ENCODE assay signal across 16 cellular contexts in the genomic region with DNA sequence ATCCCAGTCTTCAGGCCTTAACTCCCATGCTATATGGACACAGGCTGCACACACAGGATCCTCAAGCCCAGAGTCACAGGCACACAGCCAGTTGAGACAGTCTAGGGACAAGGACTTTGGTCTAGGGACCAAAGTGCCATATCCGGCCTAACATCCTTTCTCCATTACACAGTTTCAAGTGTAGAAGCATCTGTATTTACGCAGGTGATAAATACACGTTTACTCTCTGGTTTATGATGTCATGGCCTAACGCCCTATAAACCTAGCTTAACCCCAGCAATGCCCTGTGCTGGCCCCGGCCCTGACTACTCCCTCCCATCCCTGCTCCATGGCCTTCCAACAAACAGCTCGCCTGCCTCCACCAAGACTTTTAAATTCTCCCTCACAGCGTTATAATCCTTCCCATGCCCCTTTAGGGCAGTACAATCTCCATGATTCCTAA. TPM values are rescaled to one million over a fixed set of nuclear protein-coding genes. Genes with fewer than 3 reads are reported as not detected.
DNase-seq lines count a peak whose midpoint lies in the region; ATAC-seq, FAIRE-seq and TF ChIP-seq lines count a peak whose summit lies in the region.
"Had no signal": no experiment of that assay in that cellular context is flagged by ENCODE, and none has a peak within 500 bp of the region (broad histone marks: within the 10 kb centered on the region; RNA-seq: fewer than 3 reads in every experiment).

No MANE protein-coding gene starts in this region.

- no peaks in the 10 kb centered on the region for H3K9me3 Mint-ChIP-seq in type B pancreatic cell
- H3K9me3 Mint-ChIP-seq: activated T-helper 1 cell treated with anti-CD3 and anti-CD28 coated beads, Interleukin-12 subunit alpha, Interleukin-12 subunit beta, Interleukin-2, Interleukin-4 antibody, amounts not matched to agents 30 ng/mL and 10 ng/mL and 1 ng/mL, durations not matched to agents 14 hours and 24 hours and 36 hours; stimulated activated naive CD8-positive, alpha-beta T cell treated with anti-CD3 and anti-CD28 coated beads, Interleukin-15, amount 100 ng/mL, for 72 hours had no signal

- no peak for TF ChIP-seq POLR2A in GM12878 (IDR thresholded peaks at IDR 0.05; ENCODE audit: low read depth, low read length)

- H3K4me1 Mint-ChIP-seq in type B pancreatic cell (ENCODE audit: unreplicated experiment): peaks cover 52% of the 10 kb centered on the region

- RAD21 ChIA-PET in GM12878 (lab: Charles Lee; ENCODE audit: unreplicated experiment): interaction anchor here (0.7 to 5.2 kb wide), 13 partner anchors 9 to 79 kb away, joined by 3 to 86 read pairs (median 5); partner anchors contain the start of genes CUEDC1 and SRSF1

- no peaks in the 10 kb centered on the region for H3K36me3 ChIP-seq in GM12878 (ENCODE audit: control insufficient read depth in 2 of 2, insufficient read depth in 2 of 2, low read length in 1 of 2)
- H3K36me3 ChIP-seq in mesodermal cell (ENCODE audit: control insufficient read depth, insufficient read depth, low read length): no peaks in the 10 kb centered on the region

- CTCF ChIA-PET in GM12878 (lab: Yijun Ruan, JAX): interaction anchor here (0.7 to 9.5 kb wide), 11 partner anchors 10 to 63 kb away, joined by 3 to 77 read pairs (median 5); partner anchors contain the start of gene CUEDC1

- H3K4me1 ChIP-seq in GM12878 (ENCODE audit: control insufficient read depth, insufficient read depth, low read length): peaks cover 43% of the 10 kb centered on the region
- peaks cover 72% of the 10 kb centered on the region for H3K4me1 ChIP-seq in mesodermal cell (ENCODE audit: control insufficient read depth, insufficient read depth, low read length, poor library complexity, severe bottlenecking)

- no peak for TF ChIP-seq RAD21 in GM12878 (IDR thresholded peaks at IDR 0.05; ENCODE audit: insufficient read depth, low read depth, low read length)

- peak; percentile 30 for DNase-seq in NCI-H2196 (lab: John Stamatoyannopoulos, UW; ENCODE audit: unreplicated experiment)
- no peak for DNase-seq in NCI-H2196 treated with DMSO at 0.1 percent for 48 hours (lab: John Stamatoyannopoulos, UW; ENCODE audit: unreplicated experiment)
- DNase-seq in GM12878 (ENCODE audit: low read depth, low spot score): no peak
- DNase-seq in type B pancreatic cell (ENCODE audit: extremely low spot score, unreplicated experiment): no peak
- DNase-seq in activated CD4-positive, CD25-positive, alpha-beta regulatory T cell treated with anti-CD3 and anti-CD28 coated beads, Interleukin-2, amount 50 U/mL, for 72 hours: no peak
- DNase-seq: activated CD4-positive, alpha-beta T cell treated with anti-CD3 and anti-CD28 coated beads for 36 hours; NCI-H524; SK-N-SH; stimulated activated CD4-positive, alpha-beta T cell treated with anti-CD3 and anti-CD28 coated beads, Interleukin-2, amount 100 ng/mL, for 48 hours; stimulated activated naive CD8-positive, alpha-beta T cell treated with anti-CD3 and anti-CD28 coated beads, Interleukin-15, amount 100 ng/mL, for 72 hours had no signal

- no peak for TF ChIP-seq CTCF in GM12878 (IDR thresholded peaks at IDR 0.05 in 2 of 3, conservative IDR thresholded peaks at IDR 0.05 in 1 of 3; ENCODE audit: control insufficient read depth in 2 of 3, extremely low read depth in 1 of 3, insufficient read depth in 1 of 3, low read depth in 3 of 3, low read length in 3 of 3)
- TF ChIP-seq CTCF in type B pancreatic cell (conservative IDR thresholded peaks at IDR 0.05): no peak

- H4K20me1 ChIP-seq in GM12878 (ENCODE audit: control insufficient read depth, insufficient read depth): no peaks in the 10 kb centered on the region; the same call in 1 of the 2 replicates

- in situ Hi-C loops in GM12878 (cut with MboI): no loop called here

- no peaks in the 10 kb centered on the region for H3K36me3 Mint-ChIP-seq in type B pancreatic cell

- H2AFZ ChIP-seq in GM12878 (ENCODE audit: control insufficient read depth, low read depth, low read length): no peak overlapping the region

- SMC1A ChIA-PET in GM12878 (lab: Charles Lee; ENCODE audit: uncharacterized antibody, unreplicated experiment): interaction anchor here (0.8 to 8.2 kb wide), 11 partner anchors 12 to 78 kb away, joined by 3 to 138 read pairs (median 4); no protein-coding TSS in a partner anchor

- no peak overlapping the region for H3K4me2 ChIP-seq in GM12878 (ENCODE audit: control insufficient read depth, insufficient read depth)
- H3K4me2 ChIP-seq: SK-N-SH had no signal

- no peaks in the 10 kb centered on the region for H3K9me3 ChIP-seq in GM12878 (replicated peaks; ENCODE audit: control insufficient read depth, insufficient read depth, low read length)
- H3K9me3 ChIP-seq in mesodermal cell (ENCODE audit: control insufficient read depth, low read length): no peaks in the 10 kb centered on the region
- H3K9me3 ChIP-seq: SK-N-SH had no signal

- no peak for TF ChIP-seq EP300 in GM12878 (IDR thresholded peaks at IDR 0.05; ENCODE audit: borderline replicate concordance in 1 of 2, control insufficient read depth in 1 of 2, low read depth in 2 of 2, low read length in 2 of 2)

- WGBS in GM12878 (ENCODE audit: insufficient coverage, insufficient replicate concordance, low lambda C conversion rate, missing lambda C conversion rate): 50% methylated on average over 7 of the region's 7 CpGs
- WGBS in mesodermal cell (ENCODE audit: insufficient coverage in 2 of 2), 2 experiments: 67 to 70% methylated on average over 4 to 7 of the region's 7 CpGs

- H3K27me3 Mint-ChIP-seq in type B pancreatic cell: no peaks in the 10 kb centered on the region

- BruUV-seq in GM12878 (replicated peaks; lab: Mats Ljungman, UMichigan): no TSS peak

- H3K27ac ChIP-seq in GM12878 (ENCODE audit: control insufficient read depth, insufficient read depth) (no peak overlapping the region), mesodermal cell (ENCODE audit: low read depth, low read length, severe bottlenecking) (peak overlapping the region; percentile 23)

- ATAC-seq in GM12878: no peak
- no peak for ATAC-seq in GM21619 (IDR thresholded peaks at IDR 0.05; ENCODE audit: unreplicated experiment)
- ATAC-seq in HG03432 (IDR thresholded peaks at IDR 0.05; ENCODE audit: unreplicated experiment): no peak
- ATAC-seq: activated CD4-positive, alpha-beta T cell treated with anti-CD3 and anti-CD28 coated beads for 36 hours; esophagus mucosa; stimulated activated naive CD8-positive, alpha-beta T cell treated with anti-CD3 and anti-CD28 coated beads, Interleukin-15, amount 100 ng/mL, for 72 hours had no signal

- H3K4me3 ChIP-seq in GM12878: no peak overlapping the region
- no peak overlapping the region for H3K4me3 ChIP-seq in mesodermal cell (ENCODE audit: extremely low read depth, insufficient read depth, low read length, poor library complexity, severe bottlenecking)

- no peak overlapping the region for H3K9ac ChIP-seq in GM12878 (ENCODE audit: control insufficient read depth, insufficient read depth, low read length)
- H3K9ac ChIP-seq: SK-N-SH had no signal

- H3K4me3 Mint-ChIP-seq in type B pancreatic cell: peak overlapping the region; percentile 61
- H3K4me3 Mint-ChIP-seq: activated CD4-positive, alpha-beta T cell treated with anti-CD3 and anti-CD28 coated beads for 36 hours; activated T-helper 1 cell treated with anti-CD3 and anti-CD28 coated beads, Interleukin-12 subunit alpha, Interleukin-12 subunit beta, Interleukin-2, Interleukin-4 antibody, amounts not matched to agents 30 ng/mL and 10 ng/mL and 1 ng/mL, durations not matched to agents 14 hours and 24 hours and 36 hours; stimulated activated naive CD8-positive, alpha-beta T cell treated with anti-CD3 and anti-CD28 coated beads, Interleukin-15, amount 100 ng/mL, for 72 hours had no signal

- intact Hi-C loops in GM12878 (cut with micrococcal nuclease; ENCODE audit: unreplicated experiment): no loop called here

- POLR2A ChIA-PET in GM12878 (lab: Charles Lee): interaction anchor here (0.5 to 5.3 kb wide), 4 partner anchors 11 to 75 kb away, joined by 10 to 51 read pairs (median 30); no protein-coding TSS in a partner anchor

- peak overlapping the region; percentile 71 for H3K27ac Mint-ChIP-seq in type B pancreatic cell
- H3K27ac Mint-ChIP-seq: activated CD4-positive, alpha-beta T cell treated with anti-CD3 and anti-CD28 coated beads for 36 hours; activated T-helper 1 cell treated with anti-CD3 and anti-CD28 coated beads, Interleukin-12 subunit alpha, Interleukin-12 subunit beta, Interleukin-2, Interleukin-4 antibody, amounts not matched to agents 30 ng/mL and 10 ng/mL and 1 ng/mL, durations not matched to agents 14 hours and 24 hours and 36 hours; stimulated activated naive CD8-positive, alpha-beta T cell treated with anti-CD3 and anti-CD28 coated beads, Interleukin-15, amount 100 ng/mL, for 72 hours had no signal

- H3K79me2 ChIP-seq in GM12878 (ENCODE audit: control insufficient read depth, insufficient read depth, low read length): no peaks in the 10 kb centered on the region

- no peaks in the 10 kb centered on the region for H3K27me3 ChIP-seq in GM12878 (replicated peaks in 1 of 2; ENCODE audit: control insufficient read depth in 2 of 2, insufficient read depth in 2 of 2, low read length in 1 of 2)

- peak; percentile 72 for FAIRE-seq in GM12878 (lab: Jason Lieb, UNC)
- FAIRE-seq: A204.1 had no signal

RNA-seq across cellular contexts. Expression of gene CUEDC1, which starts 17.1 kb away (rescaled TPM):
- total RNA-seq in GM12878 (2013; cell fraction: nucleolus; rRNA removed): 2.4 and 2.9 TPM in 2 replicates
- total RNA-seq in GM12878 (2014; rRNA removed) (2.7 and 2.9 TPM in 2 replicates), GM12878 (2014; rRNA removed; fragmentation: Illumina TruSeq; extraction: Trizol) (4.1 and 6.3 TPM in 2 replicates), GM12878 (2021) (6.6 and 7.4 TPM in 2 replicates), type B pancreatic cell (ENCODE audit: low replicate concordance) (29.8 and 31.3 TPM in 2 replicates)
- 0.16 TPM for polyA plus RNA-seq in GM12878 (2011; ENCODE audit: low read depth)
- polyA plus RNA-seq in GM12878 (2011; rRNA removed) (0.49 and 0.50 TPM in 2 replicates), GM12878 (2014; fragmentation: Illumina TruSeq; extraction: Trizol) (2.4 and 5.6 TPM in 2 replicates), GM12878 (2014; fragmentation: Nextera tagmentation; extraction: Ambion mirVana) (under 1 TPM; 0.24 to 0.80 TPM), GM12878 (2014; rRNA removed) (5.7 and 7.0 TPM in 2 replicates), GM12878 (2016; fragmentation: Nextera tagmentation; extraction: Ambion mirVana) (under 1 TPM; 0.55 to 0.71 TPM)
- 0.97 and 1.2 TPM in 2 replicates for polyA plus RNA-seq in GM12878 (2011; cell fraction: cytosol; rRNA removed)
- polyA plus RNA-seq in GM12878 (2011; cell fraction: nucleus; rRNA removed): 3.0 and 4.4 TPM in 2 replicates
- 0.45 and 0.54 TPM in 2 replicates for polyA plus RNA-seq in GM12878 (2012)
- 0.22 and 0.72 TPM in 2 replicates for polyA minus RNA-seq in GM12878 (2011; rRNA and poly(A)+ RNA removed)
- polyA minus RNA-seq in GM12878 (2011; cell fraction: cytosol; rRNA and poly(A)+ RNA removed): 0.94 TPM in 1 of 2 replicates, not detected in the other
- 0.97 and 1.1 TPM in 2 replicates for polyA minus RNA-seq in GM12878 (2011; cell fraction: nucleus; rRNA and poly(A)+ RNA removed)
- 17.0 TPM for polyA plus RNA-seq in mesodermal cell (2013, experiment 1 of 2)
- polyA plus RNA-seq in mesodermal cell (2013, experiment 2 of 2): 17.3 TPM
- total RNA-seq: activated T-helper 1 cell treated with anti-CD3 and anti-CD28 coated beads, Interleukin-12 subunit alpha, Interleukin-12 subunit beta, Interleukin-2, Interleukin-4 antibody, amounts not matched to agents 30 ng/mL and 10 ng/mL and 1 ng/mL, durations not matched to agents 14 hours and 24 hours and 36 hours had no signal

RNA-seq across cellular contexts. Expression of gene VEZF1, which starts 50.0 kb away (rescaled TPM):
- total RNA-seq in GM12878 (2013; cell fraction: nucleolus; rRNA removed): 36.1 and 37.5 TPM in 2 replicates
- total RNA-seq in GM12878 (2014; rRNA removed): 22.4 and 25.0 TPM in 2 replicates
- total RNA-seq in GM12878 (2014; rRNA removed; fragmentation: Illumina TruSeq; extraction: Trizol): 23.4 and 23.7 TPM in 2 replicates
- 22.9 and 25.7 TPM in 2 replicates for total RNA-seq in GM12878 (2021)
- polyA plus RNA-seq in GM12878 (2011; ENCODE audit: low read depth): 9.9 TPM
- polyA plus RNA-seq in GM12878 (2011; rRNA removed): 26.2 and 27.1 TPM in 2 replicates
- 18.8 and 20.1 TPM in 2 replicates for polyA plus RNA-seq in GM12878 (2011; cell fraction: cytosol; rRNA removed)
- 26.6 and 31.7 TPM in 2 replicates for polyA plus RNA-seq in GM12878 (2011; cell fraction: nucleus; rRNA removed)
- 14.5 and 15.0 TPM in 2 replicates for polyA plus RNA-seq in GM12878 (2012)
- 28.2 and 32.4 TPM in 2 replicates for polyA plus RNA-seq in GM12878 (2014; fragmentation: Illumina TruSeq; extraction: Trizol)
- polyA plus RNA-seq in GM12878 (2014; fragmentation: Nextera tagmentation; extraction: Ambion mirVana): 10 to 100 TPM in 1 of 2 experiments, 1 to 10 TPM in 1; 9.5 to 11.7 TPM
- polyA plus RNA-seq in GM12878 (2014; rRNA removed): 13.7 and 15.1 TPM in 2 replicates
- polyA plus RNA-seq in GM12878 (2016; fragmentation: Nextera tagmentation; extraction: Ambion mirVana): 10 to 100 TPM; 14.8 to 18.2 TPM
- 39.4 and 50.4 TPM in 2 replicates for polyA minus RNA-seq in GM12878 (2011; rRNA and poly(A)+ RNA removed)
- 13.8 and 19.4 TPM in 2 replicates for polyA minus RNA-seq in GM12878 (2011; cell fraction: cytosol; rRNA and poly(A)+ RNA removed)
- 18.6 and 25.8 TPM in 2 replicates for polyA minus RNA-seq in GM12878 (2011; cell fraction: nucleus; rRNA and poly(A)+ RNA removed)
- 80.2 TPM for polyA plus RNA-seq in mesodermal cell (2013, experiment 1 of 2)
- 79.5 TPM for polyA plus RNA-seq in mesodermal cell (2013, experiment 2 of 2)
- total RNA-seq in type B pancreatic cell (ENCODE audit: low replicate concordance): 53.3 and 73.2 TPM in 2 replicates
